Comparison of ENCODE assay signal across 1 cellular context in the genomic region with DNA sequence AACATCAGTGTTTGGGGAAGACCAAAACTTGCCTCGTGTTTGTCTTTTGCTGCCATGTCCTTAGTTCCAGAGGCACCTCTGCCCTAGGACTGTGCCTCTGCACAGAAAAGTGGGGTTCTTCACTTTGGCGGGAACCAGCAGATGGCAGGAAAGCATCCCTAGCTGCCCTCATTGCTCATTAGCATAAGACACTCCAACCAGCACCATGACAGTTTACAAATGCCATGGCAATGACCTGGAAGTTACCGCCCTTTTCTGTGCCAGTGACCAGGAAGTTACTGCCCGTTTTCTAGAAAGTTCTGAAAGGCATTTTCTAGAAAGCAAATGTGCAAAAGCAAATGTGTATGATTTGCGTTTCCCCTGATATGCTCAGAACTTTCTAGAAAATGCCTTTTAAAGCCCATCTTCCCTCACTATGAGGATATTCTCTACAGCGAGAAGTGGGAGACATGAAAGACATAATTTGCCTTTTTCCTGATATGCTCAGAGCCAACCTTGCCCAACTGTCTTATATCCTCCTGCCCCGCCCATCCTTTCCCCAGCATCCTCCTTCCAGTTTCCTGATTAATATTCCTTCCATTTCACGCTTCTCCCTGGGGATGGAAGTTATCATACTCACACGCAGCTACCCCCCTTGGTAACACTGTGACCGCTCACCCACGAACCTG.
A peak's percentile ranks its signal among the peaks of the same experiment; 100 is the strongest.
TF ChIP-seq lines count a peak whose summit lies in the region.

No MANE protein-coding gene starts in this region.

TF ChIP-seq in GM12878, 131 proteins besides CTCF, POLR2A, EP300 and RAD21 (continued from another document):
- TF ChIP-seq, protein P1, sequence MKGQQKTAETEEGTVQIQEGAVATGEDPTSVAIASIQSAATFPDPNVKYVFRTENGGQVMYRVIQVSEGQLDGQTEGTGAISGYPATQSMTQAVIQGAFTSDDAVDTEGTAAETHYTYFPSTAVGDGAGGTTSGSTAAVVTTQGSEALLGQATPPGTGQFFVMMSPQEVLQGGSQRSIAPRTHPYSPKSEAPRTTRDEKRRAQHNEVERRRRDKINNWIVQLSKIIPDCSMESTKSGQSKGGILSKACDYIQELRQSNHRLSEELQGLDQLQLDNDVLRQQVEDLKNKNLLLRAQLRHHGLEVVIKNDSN (IDR thresholded peaks at IDR 0.05; ENCODE audit: borderline replicate concordance, extremely low read length, insufficient read depth, low read depth, low read length), result no peak
- no peak for TF ChIP-seq POU2F2 (IDR thresholded peaks at IDR 0.05; ENCODE audit: borderline replicate concordance, low read depth, low read length)
- peak; percentile 79 for TF ChIP-seq NR2C1 (IDR thresholded peaks at IDR 0.05)
